Comparison of ENCODE assay signal across 8 cellular contexts in genomic region chr19:58385313-58386165, GRCh38. TPM values are rescaled to one million over a fixed set of nuclear protein-coding genes. Genes with fewer than 3 reads are reported as not detected.
DNase-seq lines count a peak whose midpoint lies in the region; ATAC-seq and TF ChIP-seq lines count a peak whose summit lies in the region.

No MANE protein-coding gene starts in this region.

- WGBS in trophoblast cell (ENCODE audit: extremely low coverage, insufficient coverage, insufficient read length): no CpG with 5 or more reads among the region's 16 CpGs

- H2BK12ac ChIP-seq in trophoblast cell (ENCODE audit: low read length): no peak overlapping the region

- no peak overlapping the region for H2AFZ ChIP-seq in trophoblast cell (ENCODE audit: insufficient read depth, low read length, poor library complexity)

- peaks cover 32 to 57% (median 42%) of the 10 kb centered on the region in 3 donors for H3K4me1 Mint-ChIP-seq in CD8-positive, alpha-beta memory T cell

- H2AK5ac ChIP-seq in trophoblast cell (ENCODE audit: low read length): peak overlapping the region; percentile 56

- peak overlapping the region; percentile 23 for H3K4ac ChIP-seq in trophoblast cell (ENCODE audit: low read depth, low read length)

- no peak for ATAC-seq in HG02571 (IDR thresholded peaks at IDR 0.05; ENCODE audit: unreplicated experiment)
- ATAC-seq in left lobe of liver: no peak
- no peak for ATAC-seq in GM18511 (IDR thresholded peaks at IDR 0.05; ENCODE audit: unreplicated experiment)

- no peaks in the 10 kb centered on the region for H3K9me3 ChIP-seq in CD8-positive, alpha-beta memory T cell (ENCODE audit: low read length)
- H3K9me3 ChIP-seq in trophoblast cell (ENCODE audit: insufficient read depth, low read depth, low read length): no peaks in the 10 kb centered on the region

- POLR2A ChIA-PET in CD8-positive, alpha-beta memory T cell (lab: Charles Lee): interaction anchor here (1.5 kb wide), 1 partner anchor 23 kb away, joined by 8 read pairs; the partner anchor contains the start of gene ZNF497

- peaks cover 11% of the 10 kb centered on the region for H3K36me3 ChIP-seq in CD8-positive, alpha-beta memory T cell (ENCODE audit: insufficient read depth, low read length)
- peaks cover 6 to 15% of the 10 kb centered on the region in 2 experiments for H3K36me3 ChIP-seq in trophoblast cell (ENCODE audit: control insufficient read depth in 1 of 2, insufficient read depth in 2 of 2, low read length in 2 of 2)

- H3K36me3 Mint-ChIP-seq in CD8-positive, alpha-beta memory T cell: peaks cover 4 to 31% (median 6%) of the 10 kb centered on the region in 3 donors

- H2BK5ac ChIP-seq in trophoblast cell (ENCODE audit: low read depth, low read length, poor library complexity): no peak overlapping the region

- CTCF ChIA-PET in CD8-positive, alpha-beta memory T cell (lab: Charles Lee): interaction anchor here (0.7 kb wide), 1 partner anchor 196 kb away, joined by 3 read pairs; no protein-coding TSS in a partner anchor

- no peak overlapping the region for H3K23ac ChIP-seq in trophoblast cell (ENCODE audit: low read length)

- H3K27me3 ChIP-seq in CD8-positive, alpha-beta memory T cell (ENCODE audit: insufficient read depth, low read length, poor library complexity, severe bottlenecking): no peaks in the 10 kb centered on the region
- no peaks in the 10 kb centered on the region for H3K27me3 ChIP-seq in trophoblast cell (ENCODE audit: insufficient read depth, low read length)

- H3K27ac ChIP-seq in CD8-positive, alpha-beta memory T cell (ENCODE audit: low read depth, low read length): peak overlapping the region; percentile 95
- peak overlapping the region; percentile 97 for H3K27ac ChIP-seq in epithelial cell of prostate
- peak overlapping the region; percentile 97 for H3K27ac ChIP-seq in trophoblast cell (ENCODE audit: low read depth, low read length)

- no peak overlapping the region for H2BK120ac ChIP-seq in trophoblast cell (ENCODE audit: insufficient read depth, low read length, poor library complexity)

- H3K4me1 ChIP-seq in CD8-positive, alpha-beta memory T cell (ENCODE audit: insufficient read depth, low read length): peaks cover 29% of the 10 kb centered on the region
- H3K4me1 ChIP-seq in trophoblast cell (ENCODE audit: control insufficient read depth in 1 of 2, insufficient read depth in 2 of 2, low read length in 2 of 2): peaks cover 18 to 28% of the 10 kb centered on the region in 2 experiments

- H3K4me3 Mint-ChIP-seq in CD8-positive, alpha-beta memory T cell: peak overlapping the region; percentile 92 to 97 (median 94)

- peak overlapping the region; percentile 94 for H3K14ac ChIP-seq in trophoblast cell (ENCODE audit: low read length)

- H3K27ac Mint-ChIP-seq in CD8-positive, alpha-beta memory T cell: peak overlapping the region; percentile 93 to 98 (median 97)

- H4K8ac ChIP-seq in trophoblast cell (ENCODE audit: low read depth, low read length): peak overlapping the region; percentile 95

- H4K91ac ChIP-seq in trophoblast cell (ENCODE audit: low read depth, low read length): peak overlapping the region; percentile 98

- peak overlapping the region; percentile 95 for H4K12ac ChIP-seq in trophoblast cell (ENCODE audit: low read depth, low read length)

- H3K4me2 ChIP-seq in trophoblast cell (ENCODE audit: low read length): peak overlapping the region; percentile 63

- peaks cover 15% of the 10 kb centered on the region for H3K79me2 ChIP-seq in trophoblast cell (ENCODE audit: control insufficient read depth, insufficient read depth, low read length, poor library complexity)

- DNase-seq in CD8-positive, alpha-beta memory T cell: peak in 1 of 5 donors; percentile 26
- DNase-seq in epithelial cell of prostate (ENCODE audit: low read depth, low spot score): no peak
- no peak for DNase-seq in trophoblast cell
- DNase-seq in GM03348 (ENCODE audit: low spot score): no peak
- DNase-seq in left lobe of liver (ENCODE audit: low spot score): no peak

- peaks cover 13% of the 10 kb centered on the region for H3K79me1 ChIP-seq in trophoblast cell (ENCODE audit: low read length)

- H3K9ac ChIP-seq in trophoblast cell (ENCODE audit: low read length): peak overlapping the region; percentile 99

- H3K4me3 ChIP-seq in CD8-positive, alpha-beta memory T cell (ENCODE audit: low read length): peak overlapping the region; percentile 83
- H3K4me3 ChIP-seq in trophoblast cell (ENCODE audit: low read depth, low read length): peak overlapping the region; percentile 80

- H3K27me3 Mint-ChIP-seq in CD8-positive, alpha-beta memory T cell: peaks cover 0 to 3% of the 10 kb centered on the region in 2 donors

- no peaks in the 10 kb centered on the region for H3K9me3 Mint-ChIP-seq in CD8-positive, alpha-beta memory T cell

- H3K18ac ChIP-seq in trophoblast cell (ENCODE audit: low read length): peak overlapping the region; percentile 9

- TF ChIP-seq POLR2A in Raji (IDR thresholded peaks at IDR 0.05; ENCODE audit: insufficient read depth, low read depth, low read length): peak; percentile 53

RNA-seq across cellular contexts. Expression of gene RPS5, which starts 1.5 kb away (rescaled TPM):
- total RNA-seq in CD8-positive, alpha-beta memory T cell: 1,000 to 10,000 TPM; 1,588 to 1,639 TPM
- polyA plus RNA-seq in CD8-positive, alpha-beta memory T cell: 1,069 TPM
- 888 and 902 TPM in 2 replicates for polyA plus RNA-seq in trophoblast cell (2013)
- 311 TPM for total RNA-seq in left lobe of liver

RNA-seq across cellular contexts. Expression of gene ZNF837, which starts 4.7 kb away (rescaled TPM):
- total RNA-seq in CD8-positive, alpha-beta memory T cell: 1 to 10 TPM; 1.8 to 2.3 TPM
- polyA plus RNA-seq in CD8-positive, alpha-beta memory T cell: 4.6 TPM
- polyA plus RNA-seq in trophoblast cell (2013): 2.0 and 2.1 TPM in 2 replicates
- 2.9 TPM for total RNA-seq in left lobe of liver

RNA-seq across cellular contexts. Expression of gene RNF225, which starts 9.9 kb away (rescaled TPM):
- under 1 TPM; 0.28 to 0.78 TPM for total RNA-seq in CD8-positive, alpha-beta memory T cell
- not detected for polyA plus RNA-seq in CD8-positive, alpha-beta memory T cell
- 0.71 and 0.76 TPM in 2 replicates for polyA plus RNA-seq in trophoblast cell (2013)
- not detected for total RNA-seq in left lobe of liver

RNA-seq across cellular contexts. Expression of gene ZNF584, which starts 22.9 kb away (rescaled TPM):
- 10 to 100 TPM; 20.9 to 22.6 TPM for total RNA-seq in CD8-positive, alpha-beta memory T cell
- 7.5 TPM for polyA plus RNA-seq in CD8-positive, alpha-beta memory T cell
- polyA plus RNA-seq in trophoblast cell (2013): 2.4 and 2.7 TPM in 2 replicates
- 5.8 TPM for total RNA-seq in left lobe of liver

RNA-seq across cellular contexts. Expression of gene ZNF497, which starts 23.0 kb away (rescaled TPM):
- total RNA-seq in CD8-positive, alpha-beta memory T cell: 1 to 10 TPM; 1.7 TPM
- 1.0 TPM for polyA plus RNA-seq in CD8-positive, alpha-beta memory T cell
- polyA plus RNA-seq in trophoblast cell (2013): 0.61 and 0.68 TPM in 2 replicates
- total RNA-seq in left lobe of liver: 2.4 TPM
